16 cellular contexts compared by ENCODE assay signal in the genomic region with DNA sequence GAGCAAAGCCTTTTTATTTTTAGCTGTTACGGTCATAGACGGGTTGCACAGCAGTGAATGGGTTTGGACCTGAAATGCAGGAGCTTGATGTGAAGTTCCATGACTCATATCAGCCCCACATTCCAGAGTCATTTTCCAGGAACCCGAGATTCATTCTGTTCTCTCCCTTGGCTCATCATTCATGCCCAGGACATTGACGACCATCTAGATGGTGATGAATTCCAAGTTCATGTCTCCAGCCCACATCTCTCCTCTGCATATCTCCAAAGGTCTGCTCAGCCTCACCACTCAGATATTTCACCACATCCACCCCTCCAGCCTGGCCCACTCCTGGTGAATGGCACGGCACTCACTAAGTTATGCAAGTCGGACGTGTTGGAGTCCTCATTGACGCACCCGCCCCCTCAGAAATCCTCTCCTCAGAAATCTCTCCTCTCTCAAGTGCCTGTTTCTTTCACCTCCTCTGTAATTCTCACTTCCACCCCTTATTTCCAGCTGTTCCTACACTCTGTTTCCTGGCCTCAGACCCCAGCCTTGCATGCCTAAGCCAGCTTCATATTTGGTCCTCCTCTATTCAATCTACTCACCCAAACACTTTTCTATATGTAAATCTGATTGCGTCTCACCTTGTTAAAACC.
A peak's percentile ranks its signal among the peaks of the same experiment; 100 is the strongest.
DNase-seq lines count a peak whose midpoint lies in the region; ATAC-seq, FAIRE-seq and TF ChIP-seq lines count a peak whose summit lies in the region.
"Had no signal": no experiment of that assay in that cellular context is flagged by ENCODE, and none has a peak within 500 bp of the region (broad histone marks: within the 10 kb centered on the region; RNA-seq: fewer than 3 reads in every experiment).

No MANE protein-coding gene starts in this region.

- H4K20me1 ChIP-seq in IMR-90 (ENCODE audit: insufficient read depth, low read length) (no peaks in the 10 kb centered on the region), keratinocyte (ENCODE audit: control insufficient read depth, extremely low read depth, insufficient read depth, low read length) (no peaks in the 10 kb centered on the region)

- no peak overlapping the region; the same call in 1 of the 2 replicates for H3K23ac ChIP-seq in IMR-90 (ENCODE audit: low read depth, low read length)

- in situ Hi-C loops in IMR-90 (cut with MboI; ENCODE audit: low sequenced_read_pairs), result loop anchor here (25.0 kb wide), 1 partner anchor 356 kb away; a partner anchor contains a TSS

- no peak for TF ChIP-seq CTCF in IMR-90 (conservative IDR thresholded peaks at IDR 0.05; ENCODE audit: low read depth, low read length)
- TF ChIP-seq CTCF in keratinocyte (optimal IDR thresholded peaks at IDR 0.05 in 1 of 3, IDR thresholded peaks at IDR 0.05 in 1 of 3, conservative IDR thresholded peaks at IDR 0.05 in 1 of 3; ENCODE audit: extremely low read depth in 1 of 3, insufficient read depth in 2 of 3, low read length in 3 of 3), result no peak
- TF ChIP-seq CTCF in tibial artery (IDR thresholded peaks at IDR 0.05), result no peak
- no peak for TF ChIP-seq CTCF in CD8-positive, alpha-beta T cell (IDR thresholded peaks at IDR 0.05)

- WGBS in IMR-90 (ENCODE audit: extremely low coverage in 2 of 2, insufficient read length in 1 of 2), 2 experiments, result 58% methylated on average over 7 of the region's 10 CpGs; no CpG with 5 or more reads in 1 of the 2 experiments

- H3K9me1 ChIP-seq in IMR-90 (ENCODE audit: insufficient read depth, low read length), result peaks cover 5% of the 10 kb centered on the region; the same call in 1 of the 2 replicates
- H3K9me1 ChIP-seq in keratinocyte (ENCODE audit: control insufficient read depth, extremely low read depth, insufficient read depth, low read length), result peaks cover 2% of the 10 kb centered on the region

- H3K79me1 ChIP-seq in IMR-90 (ENCODE audit: low read depth in 1 of 2, low read length in 2 of 2), result no peaks in the 10 kb centered on the region

- BruUV-seq in IMR-90 (replicated peaks; lab: Mats Ljungman, UMichigan), result no TSS peak

- H4K91ac ChIP-seq in IMR-90 (ENCODE audit: insufficient read depth, low read depth, low read length), result peak overlapping the region; percentile 37; the same call in 1 of the 2 replicates

- peaks cover 41 to 47% of the 10 kb centered on the region in 2 donors for H3K27me3 Mint-ChIP-seq in effector memory CD8-positive, alpha-beta T cell
- peaks cover 19% of the 10 kb centered on the region for H3K27me3 Mint-ChIP-seq in CD8-positive, alpha-beta T cell (ENCODE audit: low read depth)
- no peaks in the 10 kb centered on the region for H3K27me3 Mint-ChIP-seq in activated naive CD4-positive, alpha-beta T cell treated with anti-CD3 and anti-CD28 coated beads for 36 hours (ENCODE audit: low read depth)

- FAIRE-seq in keratinocyte (lab: Jason Lieb, UNC), result peak; percentile 94

- H2BK120ac ChIP-seq in IMR-90 (ENCODE audit: low read depth, low read length), result peak overlapping the region; percentile 63

- H3K27ac ChIP-seq in IMR-90 (ENCODE audit: insufficient read depth, low read length), result no peak overlapping the region
- no peak overlapping the region for H3K27ac ChIP-seq in keratinocyte (ENCODE audit: control insufficient read depth, insufficient read depth, low read length)
- H3K27ac ChIP-seq in tibial artery, result peak overlapping the region in 1 of 2 donors; percentile 12
- no peak overlapping the region for H3K27ac ChIP-seq in CD8-positive, alpha-beta T cell (ENCODE audit: low read depth, low read length)
- H3K27ac ChIP-seq: prostate gland, stomach had no signal

- H3K9ac ChIP-seq in IMR-90 (ENCODE audit: low read depth, low read length), result no peak overlapping the region
- H3K9ac ChIP-seq in keratinocyte (ENCODE audit: control insufficient read depth, extremely low read depth, insufficient read depth, low read length), result no peak overlapping the region

- H2AFZ ChIP-seq in IMR-90 (replicated peaks; ENCODE audit: low read length, poor library complexity) (peak overlapping the region; percentile 66), keratinocyte (ENCODE audit: control insufficient read depth, low read length) (peak overlapping the region; percentile 31)

- no peak overlapping the region for H3K4me3 Mint-ChIP-seq in effector memory CD8-positive, alpha-beta T cell
- H3K4me3 Mint-ChIP-seq in CD8-positive, alpha-beta T cell, result no peak overlapping the region
- no peak overlapping the region for H3K4me3 Mint-ChIP-seq in activated naive CD4-positive, alpha-beta T cell treated with anti-CD3 and anti-CD28 coated beads for 36 hours
- H3K4me3 Mint-ChIP-seq: activated T-helper 1 cell treated with anti-CD3 and anti-CD28 coated beads, Interleukin-12 subunit alpha, Interleukin-12 subunit beta, Interleukin-2, Interleukin-4 antibody, amounts not matched to agents 30 ng/mL and 10 ng/mL and 1 ng/mL, durations not matched to agents 14 hours and 24 hours and 36 hours; H9; IgD-negative memory B cell had no signal

- H3K4me2 ChIP-seq in IMR-90 (ENCODE audit: low read depth, low read length), result no peak overlapping the region
- H3K4me2 ChIP-seq in keratinocyte (ENCODE audit: control insufficient read depth, extremely low read depth, insufficient read depth, low read depth, low read length), result peak overlapping the region; percentile 41

- peak overlapping the region; percentile 26; the same call in 1 of the 2 replicates for H3K18ac ChIP-seq in IMR-90 (ENCODE audit: low read depth, low read length)

- H3K36me3 ChIP-seq in IMR-90 (ENCODE audit: control insufficient read depth, insufficient read depth, low read length) (no peaks in the 10 kb centered on the region), keratinocyte (ENCODE audit: control insufficient read depth in 2 of 2, extremely low read depth in 1 of 2, insufficient read depth in 2 of 2, low read length in 2 of 2) (no peaks in the 10 kb centered on the region), tibial artery (no peaks in the 10 kb centered on the region)
- H3K36me3 ChIP-seq in CD8-positive, alpha-beta T cell (ENCODE audit: insufficient read depth, low read length), result no peaks in the 10 kb centered on the region
- H3K36me3 ChIP-seq: prostate gland, stomach had no signal

- H3K36me3 Mint-ChIP-seq in effector memory CD8-positive, alpha-beta T cell (ENCODE audit: insufficient read depth), result no peaks in the 10 kb centered on the region
- no peaks in the 10 kb centered on the region for H3K36me3 Mint-ChIP-seq in CD8-positive, alpha-beta T cell
- H3K36me3 Mint-ChIP-seq in activated naive CD4-positive, alpha-beta T cell treated with anti-CD3 and anti-CD28 coated beads for 36 hours (ENCODE audit: low read depth), result no peaks in the 10 kb centered on the region

- CTCF ChIA-PET in IMR-90 (lab: Yijun Ruan, JAX), result interaction anchor here (1.0 kb wide), 1 partner anchor 46 kb away, joined by 5 read pairs; no protein-coding TSS in a partner anchor
- CTCF ChIA-PET in CD8-positive, alpha-beta T cell (lab: Charles Lee), result no interaction called here
- CTCF ChIA-PET in activated naive CD4-positive, alpha-beta T cell treated with anti-CD3 and anti-CD28 coated beads for 36 hours (lab: Charles Lee), result interaction anchor here (1.0 to 1.5 kb wide), 2 partner anchors 14 to 47 kb away, joined by 3 to 5 read pairs; no protein-coding TSS in a partner anchor

- peak overlapping the region; percentile 21; the same call in 1 of the 2 replicates for H2BK20ac ChIP-seq in IMR-90 (ENCODE audit: low read depth, low read length)

- H3K4ac ChIP-seq in IMR-90 (ENCODE audit: low read depth, low read length), result 0 out of 2 replicates have a peak overlapping the region, but pooled peaks have one; percentile 53

- no peak overlapping the region for H4K5ac ChIP-seq in IMR-90 (ENCODE audit: low read depth, low read length)

- dilution Hi-C loops in IMR-90 (cut with HindIII; ENCODE audit: low sequenced_read_pairs, unreplicated experiment), result no loop called here
- dilution Hi-C loops in keratinocyte (cut with MboI; ENCODE audit: extremely low pct_ligation_motif_present, low sequenced_read_pairs), result no loop called here

- no peaks in the 10 kb centered on the region for H3K9me3 Mint-ChIP-seq in effector memory CD8-positive, alpha-beta T cell
- H3K9me3 Mint-ChIP-seq in CD8-positive, alpha-beta T cell, result no peaks in the 10 kb centered on the region
- H3K9me3 Mint-ChIP-seq in activated naive CD4-positive, alpha-beta T cell treated with anti-CD3 and anti-CD28 coated beads for 36 hours, result no peaks in the 10 kb centered on the region
- H3K9me3 Mint-ChIP-seq: activated T-helper 1 cell treated with anti-CD3 and anti-CD28 coated beads, Interleukin-12 subunit alpha, Interleukin-12 subunit beta, Interleukin-2, Interleukin-4 antibody, amounts not matched to agents 30 ng/mL and 10 ng/mL and 1 ng/mL, durations not matched to agents 14 hours and 24 hours and 36 hours; H9 had no signal

- peak; percentile 68 for ATAC-seq in IMR-90 (ENCODE audit: low read depth)
- ATAC-seq in effector memory CD8-positive, alpha-beta T cell (replicated peaks), result no peak
- no peak for ATAC-seq in CD8-positive, alpha-beta T cell

- peak overlapping the region; percentile 8; the same call in 1 of the 2 replicates for H3K14ac ChIP-seq in IMR-90 (replicated peaks; ENCODE audit: low read depth, low read length)

- H3K4me1 ChIP-seq in IMR-90 (ENCODE audit: control insufficient read depth, insufficient read depth, low read length), result peaks cover 6% of the 10 kb centered on the region
- peaks cover 31% of the 10 kb centered on the region for H3K4me1 ChIP-seq in keratinocyte (ENCODE audit: control insufficient read depth, extremely low read depth, insufficient read depth, low read length)
- peaks cover 0 to 12% (median 0%) of the 10 kb centered on the region in 4 donors for H3K4me1 ChIP-seq in tibial artery
- H3K4me1 ChIP-seq in CD8-positive, alpha-beta T cell (ENCODE audit: insufficient read depth, low read length), result no peaks in the 10 kb centered on the region
- H3K4me1 ChIP-seq: prostate gland, stomach had no signal

- no peaks in the 10 kb centered on the region for H3K27me3 ChIP-seq in IMR-90 (ENCODE audit: control insufficient read depth, insufficient read depth, low read length)
- H3K27me3 ChIP-seq in keratinocyte (ENCODE audit: control insufficient read depth, extremely low read depth, insufficient read depth, low read length), result no peaks in the 10 kb centered on the region
- no peaks in the 10 kb centered on the region for H3K27me3 ChIP-seq in tibial artery
- no peaks in the 10 kb centered on the region for H3K27me3 ChIP-seq in CD8-positive, alpha-beta T cell (ENCODE audit: insufficient read depth, low read length)
- H3K27me3 ChIP-seq: stomach had no signal

- intact Hi-C loops in IMR-90 (cut with micrococcal nuclease), result no loop called here
- intact Hi-C loops in tibial artery (cut with DNase I; ENCODE audit: low total_unique reads), result no loop called here
- intact Hi-C loops in CD8-positive, alpha-beta T cell (cut with DNase I, micrococcal nuclease), result no loop called here
- intact Hi-C loops in activated naive CD4-positive, alpha-beta T cell treated with anti-CD3 and anti-CD28 coated beads for 36 hours (cut with micrococcal nuclease), result no loop called here

- POLR2A ChIA-PET in IMR-90 (lab: Charles Lee; ENCODE audit: unreplicated experiment), result no interaction called here
- POLR2A ChIA-PET in CD8-positive, alpha-beta T cell (lab: Charles Lee), result no interaction called here

- H4K8ac ChIP-seq in IMR-90 (ENCODE audit: low read depth in 2 of 2, low read length in 2 of 2), result peak overlapping the region in 1 of 2 experiments; percentile 56; a peak in 2 of 4 replicates

- H2AK5ac ChIP-seq in IMR-90 (ENCODE audit: low read depth, low read length), result peak overlapping the region; percentile 45

- peak overlapping the region; percentile 25 for H2BK5ac ChIP-seq in IMR-90 (ENCODE audit: low read depth, low read length, poor library complexity, severe bottlenecking)

- H2AK9ac ChIP-seq in IMR-90 (replicated peaks; ENCODE audit: low read depth, low read length, poor library complexity), result no peak overlapping the region

- no peaks in the 10 kb centered on the region for H3K79me2 ChIP-seq in keratinocyte (ENCODE audit: control insufficient read depth, insufficient read depth, low read length)

- TF ChIP-seq POLR2A in IMR-90 (IDR thresholded peaks at IDR 0.05; ENCODE audit: low read depth, low read length), result no peak

- no peak for TF ChIP-seq RAD21 in IMR-90 (IDR thresholded peaks at IDR 0.05; ENCODE audit: low read length)

- H3K4me1 Mint-ChIP-seq in effector memory CD8-positive, alpha-beta T cell (ENCODE audit: low read depth in 2 of 2), result no peaks in the 10 kb centered on the region
- H3K4me1 Mint-ChIP-seq in CD8-positive, alpha-beta T cell (ENCODE audit: low read depth), result no peaks in the 10 kb centered on the region
- no peaks in the 10 kb centered on the region for H3K4me1 Mint-ChIP-seq in activated naive CD4-positive, alpha-beta T cell treated with anti-CD3 and anti-CD28 coated beads for 36 hours (ENCODE audit: low read depth)

- no peak overlapping the region for H3K56ac ChIP-seq in IMR-90 (ENCODE audit: extremely low read depth, insufficient read depth, low read length)

- DNase-seq in IMR-90 (peak; percentile 87), keratinocyte (ENCODE audit: low read depth, low spot score) (no peak), tibial artery (peak; percentile 79 to 85), NCI-H82 (lab: John Stamatoyannopoulos, UW) (no peak)
- no peak for DNase-seq in effector memory CD8-positive, alpha-beta T cell
- DNase-seq in CD8-positive, alpha-beta T cell, result no peak
- no peak for DNase-seq in activated naive CD4-positive, alpha-beta T cell treated with anti-CD3 and anti-CD28 coated beads for 36 hours
- DNase-seq: activated CD4-positive, alpha-beta T cell treated with anti-CD3 and anti-CD28 coated beads for 1 hour; foreskin melanocyte; H9; NCI-H187; stomach; SW 1271 had no signal

- H3K27ac Mint-ChIP-seq in effector memory CD8-positive, alpha-beta T cell, result peak overlapping the region; percentile 2 to 47
- no peak overlapping the region for H3K27ac Mint-ChIP-seq in CD8-positive, alpha-beta T cell
- H3K27ac Mint-ChIP-seq in activated naive CD4-positive, alpha-beta T cell treated with anti-CD3 and anti-CD28 coated beads for 36 hours, result no peak overlapping the region
- H3K27ac Mint-ChIP-seq: activated T-helper 1 cell treated with anti-CD3 and anti-CD28 coated beads, Interleukin-12 subunit alpha, Interleukin-12 subunit beta, Interleukin-2, Interleukin-4 antibody, amounts not matched to agents 30 ng/mL and 10 ng/mL and 1 ng/mL, durations not matched to agents 14 hours and 24 hours and 36 hours; H9; IgD-negative memory B cell had no signal

- H2BK15ac ChIP-seq in IMR-90 (ENCODE audit: low read depth, low read length), result no peak overlapping the region

- H3K9me3 ChIP-seq in IMR-90 (ENCODE audit: control insufficient read depth, insufficient read depth, low read length) (no peaks in the 10 kb centered on the region), keratinocyte (ENCODE audit: control insufficient read depth, low read depth, low read length) (no peaks in the 10 kb centered on the region), tibial artery (no peaks in the 10 kb centered on the region)
- H3K9me3 ChIP-seq in CD8-positive, alpha-beta T cell (ENCODE audit: low read length), result no peaks in the 10 kb centered on the region
- H3K9me3 ChIP-seq: prostate gland, stomach had no signal

- H3K4me3 ChIP-seq in IMR-90 (ENCODE audit: insufficient read depth, low read depth, low read length) (no peak overlapping the region), keratinocyte (ENCODE audit: control insufficient read depth in 2 of 3, extremely low read depth in 1 of 3, insufficient read depth in 2 of 3, low read depth in 1 of 3, low read length in 3 of 3) (no peak overlapping the region), tibial artery (no peak overlapping the region)
- no peak overlapping the region for H3K4me3 ChIP-seq in CD8-positive, alpha-beta T cell (ENCODE audit: low read depth, low read length)
- H3K4me3 ChIP-seq: prostate gland, stomach had no signal

Comparison
In these comparisons a context has a peak if more than half of its experiments do, and no peak if none do; other contexts are left out.
1. DNase-seq: peak in IMR-90 (single experiment) and tibial artery (2 of 2); none in effector memory CD8-positive, alpha-beta T cell (0 of 3), keratinocyte (single experiment), CD8-positive, alpha-beta T cell (0 of 7), NCI-H82 (single experiment) and activated naive CD4-positive, alpha-beta T cell treated with anti-CD3 and anti-CD28 coated beads for 36 hours (single experiment).
2. H3K27ac Mint-ChIP-seq: peak in effector memory CD8-positive, alpha-beta T cell (2 of 2); none in CD8-positive, alpha-beta T cell (single experiment) and activated naive CD4-positive, alpha-beta T cell treated with anti-CD3 and anti-CD28 coated beads for 36 hours (single experiment).